In the genomic region with DNA sequence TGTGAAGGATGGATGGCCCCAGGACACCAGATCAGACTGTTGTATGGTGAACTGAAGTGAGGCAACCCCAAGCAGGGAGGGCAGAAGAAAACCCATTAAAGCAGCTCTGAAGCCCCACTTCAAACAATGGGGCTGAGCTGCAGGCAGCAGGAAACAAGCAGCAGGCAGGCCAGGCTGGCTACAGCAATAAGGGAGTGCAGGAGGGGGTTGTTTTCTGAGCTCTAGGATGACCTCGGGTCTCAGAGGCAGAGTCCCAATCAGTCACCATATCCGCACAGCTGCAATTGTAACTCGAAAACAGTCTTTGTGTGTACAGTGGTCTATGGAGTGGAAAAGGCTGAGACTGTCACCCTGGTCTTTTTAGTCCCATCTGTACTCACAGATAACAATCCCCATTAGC, we compare ENCODE assay signal across 1 cellular context.
TF ChIP-seq lines count a peak whose summit lies in the region.

No MANE protein-coding gene starts in this region.

TF ChIP-seq in HEK293, 187 proteins besides CTCF, POLR2A, EP300 and RAD21:
- TF ChIP-seq ZNF580 (tag by site-specific recombination; IDR thresholded peaks at IDR 0.05) (no peak), ZIC2 (tag by site-specific recombination; IDR thresholded peaks at IDR 0.05) (peak; percentile 82)
